Comparison of ENCODE assay signal across 9 cellular contexts in genomic region chr1:9716404-9717192, GRCh38.
DNase-seq lines count a peak whose midpoint lies in the region; ATAC-seq and TF ChIP-seq lines count a peak whose summit lies in the region.
"Had no signal": no experiment of that assay in that cellular context is flagged by ENCODE, and none has a peak within 500 bp of the region (broad histone marks: within the 10 kb centered on the region; RNA-seq: fewer than 3 reads in every experiment).

No MANE protein-coding gene starts in this region.

- CTCF ChIA-PET in activated CD8-positive, alpha-beta T cell treated with anti-CD3 and anti-CD28 coated beads for 36 hours (lab: Charles Lee) = interaction anchor here (0.7 to 4.4 kb wide), 11 partner anchors 11 to 176 kb away, joined by 3 to 66 read pairs (median 4); no protein-coding TSS in a partner anchor

- peaks cover 59% of the 10 kb centered on the region for H3K36me3 Mint-ChIP-seq in T-helper 1 cell treated with Interleukin-12 subunit alpha and Interleukin-12 subunit beta and Interleukin-4 antibody, amounts not matched to agents 30 μg/mL and 1 μg/mL, for 36 hours (ENCODE audit: low read depth)
- peaks cover 77% of the 10 kb centered on the region for H3K36me3 Mint-ChIP-seq in activated CD8-positive, alpha-beta T cell treated with anti-CD3 and anti-CD28 coated beads for 36 hours (ENCODE audit: low read depth)

- no peaks in the 10 kb centered on the region for H3K9me3 Mint-ChIP-seq in T-helper 1 cell treated with Interleukin-12 subunit alpha and Interleukin-12 subunit beta and Interleukin-4 antibody, amounts not matched to agents 30 μg/mL and 1 μg/mL, for 36 hours
- H3K9me3 Mint-ChIP-seq in activated CD8-positive, alpha-beta T cell treated with anti-CD3 and anti-CD28 coated beads for 36 hours = no peaks in the 10 kb centered on the region

- intact Hi-C loops in activated CD8-positive, alpha-beta T cell treated with anti-CD3 and anti-CD28 coated beads for 36 hours (cut with micrococcal nuclease) = loop anchor here (5.0 kb wide), 2 partner anchors 59 to 89 kb away; no protein-coding TSS in a partner anchor

- no peaks in the 10 kb centered on the region for H3K27me3 ChIP-seq in iPS-20b (ENCODE audit: insufficient read depth, low read length)

- H3K4me1 ChIP-seq in iPS-20b (ENCODE audit: insufficient read depth, low read length) = peaks cover 31% of the 10 kb centered on the region; the same call in 1 of the 2 replicates

- peak overlapping the region; percentile 78 for H3K4me3 Mint-ChIP-seq in T-helper 1 cell treated with Interleukin-12 subunit alpha and Interleukin-12 subunit beta and Interleukin-4 antibody, amounts not matched to agents 30 μg/mL and 1 μg/mL, for 36 hours
- peak overlapping the region; percentile 94 for H3K4me3 Mint-ChIP-seq in activated CD8-positive, alpha-beta T cell treated with anti-CD3 and anti-CD28 coated beads for 36 hours

- H3K27ac ChIP-seq in iPS-20b (ENCODE audit: low read length) = peak overlapping the region; percentile 91

- H3K4me1 Mint-ChIP-seq in T-helper 1 cell treated with Interleukin-12 subunit alpha and Interleukin-12 subunit beta and Interleukin-4 antibody, amounts not matched to agents 30 μg/mL and 1 μg/mL, for 36 hours (ENCODE audit: low read depth) = peaks cover 54% of the 10 kb centered on the region
- peaks cover 77% of the 10 kb centered on the region for H3K4me1 Mint-ChIP-seq in activated CD8-positive, alpha-beta T cell treated with anti-CD3 and anti-CD28 coated beads for 36 hours (ENCODE audit: low read depth)

- no peak overlapping the region for H3K4me3 ChIP-seq in iPS-20b (ENCODE audit: low read length)

- no peaks in the 10 kb centered on the region for H3K9me3 ChIP-seq in iPS-20b (ENCODE audit: insufficient read depth, low read depth, low read length)

- peak overlapping the region; percentile 92 for H3K27ac Mint-ChIP-seq in T-helper 1 cell treated with Interleukin-12 subunit alpha and Interleukin-12 subunit beta and Interleukin-4 antibody, amounts not matched to agents 30 μg/mL and 1 μg/mL, for 36 hours
- peak overlapping the region; percentile 97 for H3K27ac Mint-ChIP-seq in activated CD8-positive, alpha-beta T cell treated with anti-CD3 and anti-CD28 coated beads for 36 hours

- POLR2A ChIA-PET in activated CD8-positive, alpha-beta T cell treated with anti-CD3 and anti-CD28 coated beads for 36 hours (lab: Charles Lee) = interaction anchor here (0.6 to 11.0 kb wide), 19 partner anchors 11 to 227 kb away, joined by 3 to 142 read pairs (median 5); partner anchors contain the start of genes LZIC, NMNAT1 and PIK3CD

- no peaks in the 10 kb centered on the region for H3K27me3 Mint-ChIP-seq in T-helper 1 cell treated with Interleukin-12 subunit alpha and Interleukin-12 subunit beta and Interleukin-4 antibody, amounts not matched to agents 30 μg/mL and 1 μg/mL, for 36 hours (ENCODE audit: low read depth)
- no peaks in the 10 kb centered on the region for H3K27me3 Mint-ChIP-seq in activated CD8-positive, alpha-beta T cell treated with anti-CD3 and anti-CD28 coated beads for 36 hours

- ATAC-seq in activated CD8-positive, alpha-beta T cell treated with anti-CD3 and anti-CD28 coated beads for 36 hours = peak; percentile 0
- no peak for ATAC-seq in stimulated activated naive CD8-positive, alpha-beta T cell treated with anti-CD3 and anti-CD28 coated beads, Interleukin-15, Interleukin-2, amounts not matched to agents 100 U/mL and 50 U/mL, for 24 hours
- ATAC-seq in GM19395 (IDR thresholded peaks at IDR 0.05; ENCODE audit: unreplicated experiment) = no peak
- no peak for ATAC-seq in HG02870 (IDR thresholded peaks at IDR 0.05; ENCODE audit: unreplicated experiment)

- no peak for TF ChIP-seq CTCF in activated CD8-positive, alpha-beta T cell treated with anti-CD3 and anti-CD28 coated beads for 36 hours (IDR thresholded peaks at IDR 0.05)

- H3K36me3 ChIP-seq in iPS-20b (ENCODE audit: insufficient read depth, low read depth, low read length) = no peaks in the 10 kb centered on the region

- peak overlapping the region; percentile 58; the same call in 1 of the 2 replicates for H3K9ac ChIP-seq in iPS-20b (ENCODE audit: low read depth, low read length)

- no peak for DNase-seq in T-helper 1 cell
- peak; percentile 53 for DNase-seq in activated CD8-positive, alpha-beta T cell treated with anti-CD3 and anti-CD28 coated beads for 36 hours
- DNase-seq in stimulated activated naive CD8-positive, alpha-beta T cell treated with anti-CD3 and anti-CD28 coated beads, Interleukin-15, Interleukin-2, amounts not matched to agents 100 U/mL and 50 U/mL, for 24 hours = peak; percentile 40
- DNase-seq in GM19238 (ENCODE audit: insufficient read length, low spot score) = no peak
- DNase-seq: NCI-H446 treated with DMSO at 0.1 percent for 48 hours had no signal

Comparison
In these comparisons a context has a peak if more than half of its experiments do, and no peak if none do; other contexts are left out.
1. DNase-seq: peak in activated CD8-positive, alpha-beta T cell treated with anti-CD3 and anti-CD28 coated beads for 36 hours (single experiment) and stimulated activated naive CD8-positive, alpha-beta T cell treated with anti-CD3 and anti-CD28 coated beads, Interleukin-15, Interleukin-2, amounts not matched to agents 100 U/mL and 50 U/mL, for 24 hours (single experiment); none in T-helper 1 cell (0 of 5) and GM19238 (single experiment).